1 cellular context compared by ENCODE assay signal in the genomic region with DNA sequence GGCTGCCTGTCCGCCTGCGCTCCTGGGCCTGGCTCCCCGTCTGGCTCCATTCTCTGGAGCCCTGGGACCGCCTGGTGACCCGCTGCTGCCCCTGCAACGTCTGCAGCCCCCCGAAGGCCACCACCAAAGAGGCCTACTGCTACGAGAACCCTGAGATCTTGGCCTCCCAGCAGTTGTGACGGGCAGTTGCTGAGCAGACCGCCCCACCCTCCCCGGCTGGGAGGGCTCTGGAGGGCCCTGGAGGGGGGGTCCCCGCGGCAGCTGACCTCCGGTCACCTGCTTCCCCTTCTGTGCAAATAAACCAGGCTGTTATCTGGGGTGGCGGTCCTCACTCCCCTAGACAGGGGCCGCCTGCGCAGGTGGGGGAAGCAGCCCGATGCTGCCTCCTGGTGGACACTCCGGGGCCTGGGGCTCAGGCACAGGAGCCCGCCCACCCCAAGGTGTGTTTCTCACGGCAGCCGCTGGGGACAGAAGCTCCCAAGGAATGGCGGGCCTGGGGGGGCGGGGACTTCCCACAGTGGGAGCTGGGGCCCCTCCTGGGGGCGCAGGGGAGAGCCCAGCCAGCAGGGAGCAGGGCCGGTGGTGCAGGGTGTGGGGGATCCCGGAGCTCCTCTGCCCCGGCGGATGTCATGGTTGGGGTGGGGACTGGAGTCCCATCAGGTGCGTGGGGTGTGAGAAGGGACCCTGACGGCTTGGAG.
TF ChIP-seq lines count a peak whose summit lies in the region.

No MANE protein-coding gene starts in this region.

TF ChIP-seq in HEK293, 187 proteins besides CTCF, POLR2A, EP300 and RAD21 (continued from another document and continues in another):
- TF ChIP-seq, protein P1, sequence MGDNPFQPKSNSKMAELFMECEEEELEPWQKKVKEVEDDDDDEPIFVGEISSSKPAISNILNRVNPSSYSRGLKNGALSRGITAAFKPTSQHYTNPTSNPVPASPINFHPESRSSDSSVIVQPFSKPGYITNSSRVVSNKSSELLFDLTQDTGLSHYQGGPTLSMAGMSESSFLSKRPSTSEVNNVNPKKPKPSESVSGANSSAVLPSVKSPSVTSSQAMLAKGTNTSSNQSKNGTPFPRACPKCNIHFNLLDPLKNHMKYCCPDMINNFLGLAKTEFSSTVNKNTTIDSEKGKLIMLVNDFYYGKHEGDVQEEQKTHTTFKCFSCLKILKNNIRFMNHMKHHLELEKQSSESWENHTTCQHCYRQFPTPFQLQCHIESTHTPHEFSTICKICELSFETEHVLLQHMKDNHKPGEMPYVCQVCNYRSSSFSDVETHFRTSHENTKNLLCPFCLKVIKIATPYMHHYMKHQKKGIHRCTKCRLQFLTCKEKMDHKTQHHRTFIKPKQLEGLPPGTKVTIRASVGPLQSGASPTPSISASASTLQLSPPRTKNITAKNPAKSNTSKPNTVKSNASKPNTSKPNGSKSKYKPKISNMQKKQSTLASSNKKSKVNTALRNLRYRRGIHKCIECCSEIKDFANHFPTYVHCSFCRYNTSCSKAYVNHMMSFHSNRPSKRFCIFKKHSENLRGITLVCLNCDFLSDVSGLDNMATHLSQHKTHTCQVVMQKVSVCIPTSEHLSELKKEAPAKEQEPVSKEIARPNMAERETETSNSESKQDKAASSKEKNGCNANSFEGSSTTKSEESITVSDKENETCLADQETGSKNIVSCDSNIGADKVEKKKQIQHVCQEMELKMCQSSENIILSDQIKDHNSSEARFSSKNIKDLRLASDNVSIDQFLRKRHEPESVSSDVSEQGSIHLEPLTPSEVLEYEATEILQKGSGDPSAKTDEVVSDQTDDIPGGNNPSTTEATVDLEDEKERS (tag by site-specific recombination; IDR thresholded peaks at IDR 0.05): no peak
- TF ChIP-seq, protein P2, sequence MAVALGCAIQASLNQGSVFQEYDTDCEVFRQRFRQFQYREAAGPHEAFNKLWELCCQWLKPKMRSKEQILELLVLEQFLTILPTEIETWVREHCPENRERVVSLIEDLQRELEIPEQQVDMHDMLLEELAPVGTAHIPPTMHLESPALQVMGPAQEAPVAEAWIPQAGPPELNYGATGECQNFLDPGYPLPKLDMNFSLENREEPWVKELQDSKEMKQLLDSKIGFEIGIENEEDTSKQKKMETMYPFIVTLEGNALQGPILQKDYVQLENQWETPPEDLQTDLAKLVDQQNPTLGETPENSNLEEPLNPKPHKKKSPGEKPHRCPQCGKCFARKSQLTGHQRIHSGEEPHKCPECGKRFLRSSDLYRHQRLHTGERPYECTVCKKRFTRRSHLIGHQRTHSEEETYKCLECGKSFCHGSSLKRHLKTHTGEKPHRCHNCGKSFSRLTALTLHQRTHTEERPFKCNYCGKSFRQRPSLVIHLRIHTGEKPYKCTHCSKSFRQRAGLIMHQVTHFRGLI (tag by site-specific recombination; IDR thresholded peaks at IDR 0.05): peak; percentile 49; the same call in 1 of the 2 replicates
- no peak for TF ChIP-seq ZNF350 (tag by site-specific recombination; IDR thresholded peaks at IDR 0.05)
- TF ChIP-seq ZBTB21 (tag by site-specific recombination; IDR thresholded peaks at IDR 0.05): no peak
- TF ChIP-seq ZNF768 (tag by site-specific recombination; IDR thresholded peaks at IDR 0.05): no peak
- no peak for TF ChIP-seq ZNF776 (tag by site-specific recombination; IDR thresholded peaks at IDR 0.05; ENCODE audit: borderline replicate concordance)
- peak; percentile 53; the same call in 1 of the 2 replicates for TF ChIP-seq ZNF501 (tag by site-specific recombination; IDR thresholded peaks at IDR 0.05)
- TF ChIP-seq ZNF473 (tag by site-specific recombination; IDR thresholded peaks at IDR 0.05): no peak
- no peak for TF ChIP-seq ZNF670 (tag by site-specific recombination; IDR thresholded peaks at IDR 0.05; ENCODE audit: low read depth)
- TF ChIP-seq, protein P3, sequence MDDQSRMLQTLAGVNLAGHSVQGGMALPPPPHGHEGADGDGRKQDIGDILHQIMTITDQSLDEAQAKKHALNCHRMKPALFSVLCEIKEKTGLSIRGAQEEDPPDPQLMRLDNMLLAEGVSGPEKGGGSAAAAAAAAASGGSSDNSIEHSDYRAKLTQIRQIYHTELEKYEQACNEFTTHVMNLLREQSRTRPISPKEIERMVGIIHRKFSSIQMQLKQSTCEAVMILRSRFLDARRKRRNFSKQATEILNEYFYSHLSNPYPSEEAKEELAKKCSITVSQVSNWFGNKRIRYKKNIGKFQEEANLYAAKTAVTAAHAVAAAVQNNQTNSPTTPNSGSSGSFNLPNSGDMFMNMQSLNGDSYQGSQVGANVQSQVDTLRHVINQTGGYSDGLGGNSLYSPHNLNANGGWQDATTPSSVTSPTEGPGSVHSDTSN (CRISPR knock-in tag; IDR thresholded peaks at IDR 0.05): no peak
- TF ChIP-seq MZF1 (tag by site-specific recombination; IDR thresholded peaks at IDR 0.05; ENCODE audit: borderline replicate concordance): no peak
- no peak for TF ChIP-seq ZNF354C (tag by site-specific recombination; IDR thresholded peaks at IDR 0.05; ENCODE audit: borderline replicate concordance, low read depth)
- TF ChIP-seq, protein P4, sequence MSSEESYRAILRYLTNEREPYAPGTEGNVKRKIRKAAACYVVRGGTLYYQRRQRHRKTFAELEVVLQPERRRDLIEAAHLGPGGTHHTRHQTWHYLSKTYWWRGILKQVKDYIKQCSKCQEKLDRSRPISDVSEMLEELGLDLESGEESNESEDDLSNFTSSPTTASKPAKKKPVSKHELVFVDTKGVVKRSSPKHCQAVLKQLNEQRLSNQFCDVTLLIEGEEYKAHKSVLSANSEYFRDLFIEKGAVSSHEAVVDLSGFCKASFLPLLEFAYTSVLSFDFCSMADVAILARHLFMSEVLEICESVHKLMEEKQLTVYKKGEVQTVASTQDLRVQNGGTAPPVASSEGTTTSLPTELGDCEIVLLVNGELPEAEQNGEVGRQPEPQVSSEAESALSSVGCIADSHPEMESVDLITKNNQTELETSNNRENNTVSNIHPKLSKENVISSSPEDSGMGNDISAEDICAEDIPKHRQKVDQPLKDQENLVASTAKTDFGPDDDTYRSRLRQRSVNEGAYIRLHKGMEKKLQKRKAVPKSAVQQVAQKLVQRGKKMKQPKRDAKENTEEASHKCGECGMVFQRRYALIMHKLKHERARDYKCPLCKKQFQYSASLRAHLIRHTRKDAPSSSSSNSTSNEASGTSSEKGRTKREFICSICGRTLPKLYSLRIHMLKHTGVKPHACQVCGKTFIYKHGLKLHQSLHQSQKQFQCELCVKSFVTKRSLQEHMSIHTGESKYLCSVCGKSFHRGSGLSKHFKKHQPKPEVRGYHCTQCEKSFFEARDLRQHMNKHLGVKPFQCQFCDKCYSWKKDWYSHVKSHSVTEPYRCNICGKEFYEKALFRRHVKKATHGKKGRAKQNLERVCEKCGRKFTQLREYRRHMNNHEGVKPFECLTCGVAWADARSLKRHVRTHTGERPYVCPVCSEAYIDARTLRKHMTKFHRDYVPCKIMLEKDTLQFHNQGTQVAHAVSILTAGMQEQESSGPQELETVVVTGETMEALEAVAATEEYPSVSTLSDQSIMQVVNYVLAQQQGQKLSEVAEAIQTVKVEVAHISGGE (tag by site-specific recombination; conservative IDR thresholded peaks at IDR 0.05; ENCODE audit: low read depth): no peak
- TF ChIP-seq ZNF660 (tag by site-specific recombination; IDR thresholded peaks at IDR 0.05): peak; percentile 83
- peak; percentile 39 for TF ChIP-seq ZNF76 (tag by site-specific recombination; IDR thresholded peaks at IDR 0.05; ENCODE audit: borderline replicate concordance, low read depth)
- TF ChIP-seq ZNF184 (tag by site-specific recombination; IDR thresholded peaks at IDR 0.05): 0 out of 2 replicates have a peak, but pooled peaks have one; percentile 25
- TF ChIP-seq ZNF610 (tag by site-specific recombination; IDR thresholded peaks at IDR 0.05; ENCODE audit: borderline replicate concordance): no peak
- TF ChIP-seq, protein P5, sequence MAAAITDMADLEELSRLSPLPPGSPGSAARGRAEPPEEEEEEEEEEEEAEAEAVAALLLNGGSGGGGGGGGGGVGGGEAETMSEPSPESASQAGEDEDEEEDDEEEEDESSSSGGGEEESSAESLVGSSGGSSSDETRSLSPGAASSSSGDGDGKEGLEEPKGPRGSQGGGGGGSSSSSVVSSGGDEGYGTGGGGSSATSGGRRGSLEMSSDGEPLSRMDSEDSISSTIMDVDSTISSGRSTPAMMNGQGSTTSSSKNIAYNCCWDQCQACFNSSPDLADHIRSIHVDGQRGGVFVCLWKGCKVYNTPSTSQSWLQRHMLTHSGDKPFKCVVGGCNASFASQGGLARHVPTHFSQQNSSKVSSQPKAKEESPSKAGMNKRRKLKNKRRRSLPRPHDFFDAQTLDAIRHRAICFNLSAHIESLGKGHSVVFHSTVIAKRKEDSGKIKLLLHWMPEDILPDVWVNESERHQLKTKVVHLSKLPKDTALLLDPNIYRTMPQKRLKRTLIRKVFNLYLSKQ (tag by site-specific recombination; IDR thresholded peaks at IDR 0.05; ENCODE audit: borderline replicate concordance): no peak
- peak; percentile 86; the same call in 1 of the 2 replicates for TF ChIP-seq GLIS2 (tag by site-specific recombination; IDR thresholded peaks at IDR 0.05)
- TF ChIP-seq ZNF555 (tag by site-specific recombination; conservative IDR thresholded peaks at IDR 0.05): no peak
- no peak for TF ChIP-seq PRDM1 (tag by site-specific recombination; IDR thresholded peaks at IDR 0.05)
- TF ChIP-seq ZNF324 (tag by site-specific recombination; IDR thresholded peaks at IDR 0.05): 0 out of 2 replicates have a peak, but pooled peaks have one; percentile 56
- no peak for TF ChIP-seq BCL11A (tag by site-specific recombination; IDR thresholded peaks at IDR 0.05; ENCODE audit: low read depth)
- TF ChIP-seq YY2 (tag by site-specific recombination; IDR thresholded peaks at IDR 0.05): peak; percentile 89
- no peak for TF ChIP-seq FEZF1 (tag by site-specific recombination; IDR thresholded peaks at IDR 0.05)
- peak; percentile 81 for TF ChIP-seq ZNF423 (tag by site-specific recombination; IDR thresholded peaks at IDR 0.05)
- TF ChIP-seq ZNF146 (tag by site-specific recombination; IDR thresholded peaks at IDR 0.05): no peak
- TF ChIP-seq SCRT2 (tag by site-specific recombination; IDR thresholded peaks at IDR 0.05): 0 out of 2 replicates have a peak, but pooled peaks have one; percentile 16
- TF ChIP-seq ZBTB48 (tag by site-specific recombination; IDR thresholded peaks at IDR 0.05): peak; percentile 19; the same call in 1 of the 2 replicates
- TF ChIP-seq ZNF549 (tag by site-specific recombination; IDR thresholded peaks at IDR 0.05): no peak
- TF ChIP-seq, protein P6, sequence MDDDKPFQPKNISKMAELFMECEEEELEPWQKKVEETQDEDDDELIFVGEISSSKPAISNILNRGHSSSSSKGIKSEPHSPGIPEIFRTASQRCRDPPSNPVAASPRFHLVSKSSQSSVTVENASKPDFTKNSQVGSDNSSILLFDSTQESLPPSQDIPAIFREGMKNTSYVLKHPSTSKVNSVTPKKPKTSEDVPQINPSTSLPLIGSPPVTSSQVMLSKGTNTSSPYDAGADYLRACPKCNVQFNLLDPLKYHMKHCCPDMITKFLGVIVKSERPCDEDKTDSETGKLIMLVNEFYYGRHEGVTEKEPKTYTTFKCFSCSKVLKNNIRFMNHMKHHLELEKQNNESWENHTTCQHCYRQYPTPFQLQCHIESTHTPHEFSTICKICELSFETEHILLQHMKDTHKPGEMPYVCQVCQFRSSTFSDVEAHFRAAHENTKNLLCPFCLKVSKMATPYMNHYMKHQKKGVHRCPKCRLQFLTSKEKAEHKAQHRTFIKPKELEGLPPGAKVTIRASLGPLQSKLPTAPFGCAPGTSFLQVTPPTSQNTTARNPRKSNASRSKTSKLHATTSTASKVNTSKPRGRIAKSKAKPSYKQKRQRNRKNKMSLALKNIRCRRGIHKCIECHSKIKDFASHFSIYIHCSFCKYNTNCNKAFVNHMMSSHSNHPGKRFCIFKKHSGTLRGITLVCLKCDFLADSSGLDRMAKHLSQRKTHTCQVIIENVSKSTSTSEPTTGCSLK (tag by site-specific recombination; IDR thresholded peaks at IDR 0.05): no peak
- no peak for TF ChIP-seq ZNF658 (tag by site-specific recombination; IDR thresholded peaks at IDR 0.05)
- TF ChIP-seq REPIN1 (tag by site-specific recombination; IDR thresholded peaks at IDR 0.05; ENCODE audit: low read depth): no peak
- TF ChIP-seq, protein P7, sequence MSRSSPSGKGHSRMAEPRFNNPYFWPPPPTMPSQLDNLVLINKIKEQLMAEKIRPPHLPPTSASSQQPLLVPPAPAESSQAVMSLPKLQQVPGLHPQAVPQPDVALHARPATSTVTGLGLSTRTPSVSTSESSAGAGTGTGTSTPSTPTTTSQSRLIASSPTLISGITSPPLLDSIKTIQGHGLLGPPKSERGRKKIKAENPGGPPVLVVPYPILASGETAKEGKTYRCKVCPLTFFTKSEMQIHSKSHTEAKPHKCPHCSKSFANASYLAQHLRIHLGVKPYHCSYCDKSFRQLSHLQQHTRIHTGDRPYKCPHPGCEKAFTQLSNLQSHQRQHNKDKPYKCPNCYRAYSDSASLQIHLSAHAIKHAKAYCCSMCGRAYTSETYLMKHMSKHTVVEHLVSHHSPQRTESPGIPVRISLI (tag by site-specific recombination; IDR thresholded peaks at IDR 0.05): no peak
- TF ChIP-seq ZXDB (tag by site-specific recombination; IDR thresholded peaks at IDR 0.05): peak; percentile 51; the same call in 1 of the 2 replicates
- peak; percentile 55; the same call in 1 of the 2 replicates for TF ChIP-seq ZEB2 (tag by site-specific recombination; IDR thresholded peaks at IDR 0.05)
- TF ChIP-seq, protein P8, sequence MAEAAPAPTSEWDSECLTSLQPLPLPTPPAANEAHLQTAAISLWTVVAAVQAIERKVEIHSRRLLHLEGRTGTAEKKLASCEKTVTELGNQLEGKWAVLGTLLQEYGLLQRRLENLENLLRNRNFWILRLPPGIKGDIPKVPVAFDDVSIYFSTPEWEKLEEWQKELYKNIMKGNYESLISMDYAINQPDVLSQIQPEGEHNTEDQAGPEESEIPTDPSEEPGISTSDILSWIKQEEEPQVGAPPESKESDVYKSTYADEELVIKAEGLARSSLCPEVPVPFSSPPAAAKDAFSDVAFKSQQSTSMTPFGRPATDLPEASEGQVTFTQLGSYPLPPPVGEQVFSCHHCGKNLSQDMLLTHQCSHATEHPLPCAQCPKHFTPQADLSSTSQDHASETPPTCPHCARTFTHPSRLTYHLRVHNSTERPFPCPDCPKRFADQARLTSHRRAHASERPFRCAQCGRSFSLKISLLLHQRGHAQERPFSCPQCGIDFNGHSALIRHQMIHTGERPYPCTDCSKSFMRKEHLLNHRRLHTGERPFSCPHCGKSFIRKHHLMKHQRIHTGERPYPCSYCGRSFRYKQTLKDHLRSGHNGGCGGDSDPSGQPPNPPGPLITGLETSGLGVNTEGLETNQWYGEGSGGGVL (tag by site-specific recombination; IDR thresholded peaks at IDR 0.05): peak; percentile 68
- peak; percentile 68 for TF ChIP-seq KLF1 (tag by site-specific recombination; IDR thresholded peaks at IDR 0.05)
- peak; percentile 57 for TF ChIP-seq SP3 (tag by site-specific recombination; IDR thresholded peaks at IDR 0.05)
- TF ChIP-seq, protein P9, sequence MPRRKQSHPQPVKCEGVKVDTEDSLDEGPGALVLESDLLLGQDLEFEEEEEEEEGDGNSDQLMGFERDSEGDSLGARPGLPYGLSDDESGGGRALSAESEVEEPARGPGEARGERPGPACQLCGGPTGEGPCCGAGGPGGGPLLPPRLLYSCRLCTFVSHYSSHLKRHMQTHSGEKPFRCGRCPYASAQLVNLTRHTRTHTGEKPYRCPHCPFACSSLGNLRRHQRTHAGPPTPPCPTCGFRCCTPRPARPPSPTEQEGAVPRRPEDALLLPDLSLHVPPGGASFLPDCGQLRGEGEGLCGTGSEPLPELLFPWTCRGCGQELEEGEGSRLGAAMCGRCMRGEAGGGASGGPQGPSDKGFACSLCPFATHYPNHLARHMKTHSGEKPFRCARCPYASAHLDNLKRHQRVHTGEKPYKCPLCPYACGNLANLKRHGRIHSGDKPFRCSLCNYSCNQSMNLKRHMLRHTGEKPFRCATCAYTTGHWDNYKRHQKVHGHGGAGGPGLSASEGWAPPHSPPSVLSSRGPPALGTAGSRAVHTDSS (tag by site-specific recombination; IDR thresholded peaks at IDR 0.05): no peak
- 0 out of 2 replicates have a peak, but pooled peaks have one; percentile 44 for TF ChIP-seq ZFP37 (tag by site-specific recombination; IDR thresholded peaks at IDR 0.05)
- peak; percentile 35; the same call in 1 of the 2 replicates for TF ChIP-seq ZBTB20 (tag by site-specific recombination; IDR thresholded peaks at IDR 0.05)
